ENCODE assay signal across 8 cellular contexts in the genomic region with DNA sequence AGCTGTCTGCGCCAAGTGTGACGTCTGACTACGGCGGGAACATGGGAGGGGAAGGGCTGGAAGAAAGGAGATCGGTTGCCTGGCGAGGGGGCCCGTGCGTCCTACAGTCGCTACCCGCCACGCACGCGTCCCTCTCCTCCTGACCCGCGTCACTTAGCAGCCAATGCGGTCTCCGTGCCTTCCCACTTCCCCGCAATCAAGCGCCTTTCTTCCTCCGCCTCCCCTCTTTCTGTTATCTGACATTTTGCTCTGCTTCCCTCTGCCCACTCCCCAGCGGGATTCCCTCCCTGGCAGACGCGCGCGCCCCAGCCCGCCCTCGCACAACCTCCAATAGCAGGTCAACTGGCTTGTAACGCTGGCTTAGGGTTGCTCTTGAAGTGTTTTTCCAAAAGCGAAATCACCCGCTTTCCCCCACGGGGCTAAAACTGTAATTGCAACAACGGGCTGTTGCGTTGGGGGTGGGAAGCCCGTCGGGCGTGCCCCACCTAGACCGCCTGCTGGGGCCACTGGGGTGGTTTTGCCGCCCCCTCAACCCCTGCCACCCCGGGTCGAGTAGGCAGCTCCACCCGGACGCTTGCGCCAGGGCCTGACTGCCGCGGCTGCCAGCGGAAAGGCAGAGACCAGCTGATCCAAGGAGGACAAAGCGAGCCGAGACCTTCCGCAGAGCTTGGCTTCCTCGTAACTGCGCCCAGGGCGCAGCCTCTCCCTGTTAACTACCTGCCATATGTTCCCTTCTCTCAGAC. TPM values are rescaled to one million over a fixed set of nuclear protein-coding genes. Genes with fewer than 3 reads are reported as not detected.
DNase-seq lines count a peak whose midpoint lies in the region; ATAC-seq and TF ChIP-seq lines count a peak whose summit lies in the region.

No MANE protein-coding gene starts in this region.

- ATAC-seq in GM21526 (IDR thresholded peaks at IDR 0.05; ENCODE audit: low FRiP score, unreplicated experiment) = peak; percentile 27

- H3K27me3 ChIP-seq in HUES48 (ENCODE audit: control insufficient read depth, insufficient read depth, low read length) = peaks cover 27% of the 10 kb centered on the region
- H3K27me3 ChIP-seq in OCI-LY3 (ENCODE audit: low read depth, low read length) = no peaks in the 10 kb centered on the region
- H3K27me3 ChIP-seq in ascending aorta = no peaks in the 10 kb centered on the region
- H3K27me3 ChIP-seq in hepatocyte = no peaks in the 10 kb centered on the region
- no peaks in the 10 kb centered on the region for H3K27me3 ChIP-seq in rectal smooth muscle tissue (ENCODE audit: control insufficient read depth, insufficient read depth, low read length)

- WGBS in hepatocyte (ENCODE audit: low lambda C conversion rate, missing lambda C conversion rate) = under 1% methylated on average over 51 of the region's 52 CpGs

- H3K79me2 ChIP-seq in OCI-LY3 (ENCODE audit: low read length) (no peaks in the 10 kb centered on the region), hepatocyte (no peaks in the 10 kb centered on the region)

- H3K4me3 ChIP-seq in HUES48 (ENCODE audit: low read depth, low read length) = peak overlapping the region; percentile 88
- peak overlapping the region; percentile 85 for H3K4me3 ChIP-seq in OCI-LY3 (ENCODE audit: low read length)
- peak overlapping the region; percentile 66 to 79 for H3K4me3 ChIP-seq in ascending aorta
- peak overlapping the region; percentile 86 for H3K4me3 ChIP-seq in hepatocyte
- H3K4me3 ChIP-seq in rectal smooth muscle tissue (ENCODE audit: low read length) = peak overlapping the region; percentile 93

- H3K36me3 ChIP-seq in HUES48 (ENCODE audit: control insufficient read depth, insufficient read depth, low read length) = no peaks in the 10 kb centered on the region
- H3K36me3 ChIP-seq in OCI-LY3 (replicated peaks; ENCODE audit: low read depth, low read length) = no peaks in the 10 kb centered on the region
- no peaks in the 10 kb centered on the region for H3K36me3 ChIP-seq in ascending aorta
- no peaks in the 10 kb centered on the region for H3K36me3 ChIP-seq in hepatocyte (replicated peaks; ENCODE audit: insufficient read depth, low read depth)
- no peaks in the 10 kb centered on the region for H3K36me3 ChIP-seq in rectal smooth muscle tissue (ENCODE audit: control insufficient read depth, insufficient read depth, low read length)

- H3K27ac ChIP-seq in HUES48 (ENCODE audit: low read depth, low read length) = peak overlapping the region; percentile 11
- H3K27ac ChIP-seq in OCI-LY3 (ENCODE audit: low read length) = peak overlapping the region; percentile 89
- H3K27ac ChIP-seq in ascending aorta = peak overlapping the region; percentile 71 to 76
- peak overlapping the region; percentile 98 for H3K27ac ChIP-seq in hepatocyte
- H3K27ac ChIP-seq in rectal smooth muscle tissue (ENCODE audit: low read depth, low read length) = peak overlapping the region; percentile 69

- peak overlapping the region; percentile 68; the same call in 1 of the 2 replicates for H2AFZ ChIP-seq in OCI-LY3 (ENCODE audit: low read depth, low read length)
- peak overlapping the region; percentile 88 for H2AFZ ChIP-seq in hepatocyte

- peak overlapping the region; percentile 75 for H3K4me2 ChIP-seq in OCI-LY3 (ENCODE audit: low read length)
- H3K4me2 ChIP-seq in hepatocyte = peak overlapping the region; percentile 95

- H3K9me2 ChIP-seq in hepatocyte (replicated peaks; ENCODE audit: insufficient read depth) = no peaks in the 10 kb centered on the region

- H3K9me3 ChIP-seq in HUES48 (ENCODE audit: control insufficient read depth, insufficient read depth, low read length) (peaks cover 3% of the 10 kb centered on the region; the same call in 1 of the 2 replicates), OCI-LY3 (ENCODE audit: insufficient read depth, low read length) (no peaks in the 10 kb centered on the region), ascending aorta (peaks cover 3 to 5% of the 10 kb centered on the region in 2 donors), hepatocyte (ENCODE audit: low read depth) (no peaks in the 10 kb centered on the region)

- TF ChIP-seq CTCF in OCI-LY3 (IDR thresholded peaks at IDR 0.05; ENCODE audit: low read depth, low read length) = 0 out of 2 replicates have a peak, but pooled peaks have one; percentile 5
- TF ChIP-seq CTCF in ascending aorta (IDR thresholded peaks at IDR 0.05) = peak in 1 of 3 experiments; percentile 9
- TF ChIP-seq CTCF in hepatocyte (IDR thresholded peaks at IDR 0.05; ENCODE audit: poor library complexity) = peak; percentile 35

- H4K20me1 ChIP-seq in OCI-LY3 (ENCODE audit: insufficient read depth, low read length) (no peaks in the 10 kb centered on the region), hepatocyte (ENCODE audit: insufficient read depth, poor library complexity, severe bottlenecking) (no peaks in the 10 kb centered on the region)

- H3K9ac ChIP-seq in HUES48 (ENCODE audit: low read depth, low read length) (peak overlapping the region; percentile 59; the same call in 1 of the 2 replicates), OCI-LY3 (ENCODE audit: low read length) (peak overlapping the region; percentile 84), rectal smooth muscle tissue (ENCODE audit: low read length) (peak overlapping the region; percentile 26)

- peak; percentile 13 for DNase-seq in GF-D8 (lab: John Stamatoyannopoulos, UW)
- DNase-seq in ascending aorta (ENCODE audit: low spot score in 2 of 2) = peak in 1 of 2 donors; percentile 74
- DNase-seq in hepatocyte (ENCODE audit: low spot score) = peak; percentile 75
- DNase-seq in HuH-7.5 (ENCODE audit: low spot score) = no peak

- peaks cover 10% of the 10 kb centered on the region; the same call in 1 of the 2 replicates for H3K4me1 ChIP-seq in HUES48 (ENCODE audit: control insufficient read depth, insufficient read depth, low read length)
- H3K4me1 ChIP-seq in OCI-LY3 (ENCODE audit: low read length) = peaks cover 15% of the 10 kb centered on the region
- peaks cover 0 to 4% of the 10 kb centered on the region in 2 donors for H3K4me1 ChIP-seq in ascending aorta
- H3K4me1 ChIP-seq in hepatocyte (ENCODE audit: insufficient read depth) = peaks cover 4% of the 10 kb centered on the region
- H3K4me1 ChIP-seq in rectal smooth muscle tissue (ENCODE audit: control insufficient read depth, insufficient read depth, low read length) = peaks cover 3% of the 10 kb centered on the region

- intact Hi-C loops in ascending aorta (cut with DNase I) = loop anchor here (5.0 to 10.0 kb wide), 2 partner anchors 553 to 710 kb away; no protein-coding TSS in a partner anchor

RNA-seq across cellular contexts. Expression of a gene that starts 6.2 kb away (rescaled TPM):
- total RNA-seq in ascending aorta = 10.4 TPM
- total RNA-seq in hepatocyte = 76.4 and 92.5 TPM in 2 replicates
- polyA plus RNA-seq in hepatocyte = 62.2 and 72.7 TPM in 2 replicates

Comparison
In these comparisons a context has a peak if more than half of its experiments do, and no peak if none do; other contexts are left out.
1. H3K27ac ChIP-seq: peak in every context shown above with its lines; median percentile 98 in hepatocyte; 89 in OCI-LY3; 74 in ascending aorta; 69 in rectal smooth muscle tissue; 11 in HUES48.
2. H3K9ac ChIP-seq: peak in every context shown above with its lines; median percentile 84 in OCI-LY3; 59 in HUES48; 26 in rectal smooth muscle tissue.